Comparison of ENCODE assay signal across 11 cellular contexts in genomic region chr1:86846166-86846647, GRCh38.
DNase-seq lines count a peak whose midpoint lies in the region; ATAC-seq and TF ChIP-seq lines count a peak whose summit lies in the region.
"Had no signal": no experiment of that assay in that cellular context is flagged by ENCODE, and none has a peak within 500 bp of the region (broad histone marks: within the 10 kb centered on the region; RNA-seq: fewer than 3 reads in every experiment).

No MANE protein-coding gene starts in this region.

- POLR2A ChIA-PET in naive thymus-derived CD8-positive, alpha-beta T cell (lab: Charles Lee), result no interaction called here

- no peaks in the 10 kb centered on the region for H3K36me3 ChIP-seq in adipocyte (ENCODE audit: control insufficient read depth, insufficient read depth, low read length, severe bottlenecking)
- H3K36me3 ChIP-seq in kidney epithelial cell (ENCODE audit: control insufficient read depth, insufficient read depth, low read length), result no peaks in the 10 kb centered on the region
- H3K36me3 ChIP-seq in transverse colon, result no peaks in the 10 kb centered on the region

- H3K9me3 Mint-ChIP-seq in naive thymus-derived CD8-positive, alpha-beta T cell, result no peaks in the 10 kb centered on the region
- H3K9me3 Mint-ChIP-seq: stimulated activated naive B cell treated with anti-CD40 and anti-IgM and Interleukin-4, amounts not matched to agents 10 μg/mL and 1 μg/mL and 100 μg/mL, for 72 hours had no signal

- DNase-seq in AG20443 (ENCODE audit: low spot score) (peak; percentile 60), HS-27A (ENCODE audit: low read depth) (peak; percentile 9), adipocyte (ENCODE audit: low read depth) (peak; percentile 89), kidney epithelial cell (ENCODE audit: low read depth) (peak; percentile 29), transverse colon (no peak), NCI-H2029 treated with DMSO at 0.1 percent for 48 hours (lab: John Stamatoyannopoulos, UW) (no peak)
- no peak for DNase-seq in naive thymus-derived CD8-positive, alpha-beta T cell
- DNase-seq: stimulated activated naive B cell treated with anti-CD40 and anti-IgM and Interleukin-4, amounts not matched to agents 10 μg/mL and 1 μg/mL and 100 μg/mL, for 72 hours had no signal

- TF ChIP-seq POLR2A in transverse colon (IDR thresholded peaks at IDR 0.05), result no peak

- H3K4me3 ChIP-seq in adipocyte (ENCODE audit: low read length) (no peak overlapping the region), kidney epithelial cell (ENCODE audit: low read depth, low read length) (no peak overlapping the region), transverse colon (no peak overlapping the region)
- H3K4me3 ChIP-seq: skin epidermis had no signal

- TF ChIP-seq CTCF in kidney epithelial cell (IDR thresholded peaks at IDR 0.05; ENCODE audit: insufficient read depth, low read length, poor library complexity, severe bottlenecking) (no peak), transverse colon (IDR thresholded peaks at IDR 0.05) (no peak)

- intact Hi-C loops in transverse colon (cut with DNase I; ENCODE audit: low total_unique reads), result no loop called here

- TF ChIP-seq EP300 in transverse colon (IDR thresholded peaks at IDR 0.05; ENCODE audit: low read depth), result no peak

- in situ Hi-C loops in transverse colon (cut with MboI; ENCODE audit: low pct_ligation_motif_present in 1 of 4, low pct_unique_long_range_greater_than_20kb in 1 of 4, low sequenced_read_pairs in 3 of 4), result loop anchor here (10.0 to 25.0 kb wide), 4 partner anchors 109 to 241 kb away; no protein-coding TSS in a partner anchor

- no peak overlapping the region for H3K4me3 Mint-ChIP-seq in naive thymus-derived CD8-positive, alpha-beta T cell
- H3K4me3 Mint-ChIP-seq: stimulated activated naive B cell treated with anti-CD40 and anti-IgM and Interleukin-4, amounts not matched to agents 10 μg/mL and 1 μg/mL and 100 μg/mL, for 72 hours had no signal

- H3K27ac ChIP-seq in transverse colon, result no peak overlapping the region

- H3K4me1 ChIP-seq in adipocyte (ENCODE audit: control insufficient read depth, insufficient read depth, low read length) (peaks cover 28% of the 10 kb centered on the region), transverse colon (no peaks in the 10 kb centered on the region)

- H3K27me3 ChIP-seq in adipocyte (replicated peaks; ENCODE audit: control insufficient read depth, insufficient read depth, low read length) (no peaks in the 10 kb centered on the region), kidney epithelial cell (ENCODE audit: control insufficient read depth, insufficient read depth, low read length) (no peaks in the 10 kb centered on the region), transverse colon (no peaks in the 10 kb centered on the region)

- no peak for ATAC-seq in naive thymus-derived CD8-positive, alpha-beta T cell
- ATAC-seq in HG03460 (IDR thresholded peaks at IDR 0.05; ENCODE audit: unreplicated experiment), result no peak
- ATAC-seq: activated CD4-positive, CD25-positive, alpha-beta regulatory T cell treated with anti-CD3 and anti-CD28 coated beads, Interleukin-2, amount 50 U/mL, for 24 hours; stimulated activated naive B cell treated with anti-CD40 and anti-IgM and Interleukin-4, amounts not matched to agents 10 μg/mL and 1 μg/mL and 100 μg/mL, for 72 hours had no signal

- 41 to 44% methylated on average over 2 of the region's 2 CpGs for WGBS in transverse colon (ENCODE audit: low coverage in 1 of 2), 2 donors

- H3K4me1 Mint-ChIP-seq in naive thymus-derived CD8-positive, alpha-beta T cell, result no peaks in the 10 kb centered on the region

- H3K9ac ChIP-seq in adipocyte (ENCODE audit: low read length), result no peak overlapping the region

- no peak overlapping the region for H3K27ac Mint-ChIP-seq in naive thymus-derived CD8-positive, alpha-beta T cell
- H3K27ac Mint-ChIP-seq: stimulated activated naive B cell treated with anti-CD40 and anti-IgM and Interleukin-4, amounts not matched to agents 10 μg/mL and 1 μg/mL and 100 μg/mL, for 72 hours had no signal

- no peaks in the 10 kb centered on the region for H3K9me3 ChIP-seq in adipocyte (ENCODE audit: control insufficient read depth, low read length)
- no peaks in the 10 kb centered on the region for H3K9me3 ChIP-seq in transverse colon

- peaks cover 0 to 3% (median 0%) of the 10 kb centered on the region in 5 donors for H3K27me3 Mint-ChIP-seq in naive thymus-derived CD8-positive, alpha-beta T cell
- H3K27me3 Mint-ChIP-seq: stimulated activated naive B cell treated with anti-CD40 and anti-IgM and Interleukin-4, amounts not matched to agents 10 μg/mL and 1 μg/mL and 100 μg/mL, for 72 hours had no signal

- H3K36me3 Mint-ChIP-seq in naive thymus-derived CD8-positive, alpha-beta T cell, result no peaks in the 10 kb centered on the region

Comparison
In these comparisons a context has a peak if more than half of its experiments do, and no peak if none do; other contexts are left out.
1. DNase-seq: peak in AG20443 (single experiment), HS-27A (single experiment), adipocyte (single experiment) and kidney epithelial cell (single experiment); none in naive thymus-derived CD8-positive, alpha-beta T cell (0 of 10), transverse colon (single experiment) and NCI-H2029 treated with DMSO at 0.1 percent for 48 hours (single experiment).